In the genomic region with DNA sequence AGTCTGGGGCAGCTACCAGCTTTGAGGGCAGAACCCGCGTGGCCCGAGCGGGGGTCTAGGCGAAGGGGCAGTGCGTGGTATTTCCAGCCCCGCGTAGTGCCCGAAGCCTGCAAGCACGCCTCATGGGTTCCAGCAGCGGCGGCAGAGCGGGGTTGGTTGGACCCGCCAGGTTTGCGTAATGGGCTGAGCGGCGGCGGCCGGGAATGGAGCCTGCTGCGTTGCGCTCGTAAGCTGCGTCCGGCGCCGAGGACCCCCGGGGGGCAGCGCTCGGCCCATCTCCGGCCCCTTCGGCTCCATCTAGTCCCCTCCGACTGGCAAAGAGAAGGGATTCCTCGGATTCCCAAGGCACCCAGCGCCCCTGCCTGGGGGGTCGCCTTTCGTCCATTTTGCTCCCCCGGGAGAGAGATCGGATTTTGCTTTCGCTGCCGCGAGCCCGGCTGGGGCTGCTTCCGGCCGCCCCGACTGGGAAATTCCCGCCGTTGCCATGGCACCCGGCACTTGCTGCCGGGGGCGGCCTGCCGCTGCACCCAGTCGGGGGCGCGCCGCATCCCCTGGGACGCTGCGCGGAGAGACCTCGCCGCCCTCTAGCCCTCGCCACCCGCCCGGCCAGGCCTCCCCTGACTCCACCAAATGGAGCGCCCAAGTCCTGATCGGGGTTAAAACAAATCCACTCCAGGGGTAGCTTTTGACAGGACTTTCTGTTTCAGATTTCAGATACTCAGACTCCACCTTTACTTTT, we compare ENCODE assay signal across 9 cellular contexts. TPM values are rescaled to one million over a fixed set of nuclear protein-coding genes. Genes with fewer than 3 reads are reported as not detected.
DNase-seq lines count a peak whose midpoint lies in the region; ATAC-seq, FAIRE-seq and TF ChIP-seq lines count a peak whose summit lies in the region.
"Not testable (repeated sequence)": the region's sequence is repeated elsewhere in the genome, so short reads cannot be mapped to it uniquely, and the experiment has no call there.
"Had no signal": no experiment of that assay in that cellular context is flagged by ENCODE, and none has a peak within 500 bp of the region (broad histone marks: within the 10 kb centered on the region; RNA-seq: fewer than 3 reads in every experiment).

No MANE protein-coding gene starts in this region.

- TF ChIP-seq CTCF in CD14-positive monocyte (IDR thresholded peaks at IDR 0.05); MCF 10A (IDR thresholded peaks at IDR 0.05; ENCODE audit: unreplicated experiment); pancreas (IDR thresholded peaks at IDR 0.05): not testable (repeated sequence)

- not testable (repeated sequence) for H3K36me3 Mint-ChIP-seq in CD14-positive monocyte; MCF 10A (ENCODE audit: insufficient read depth, unreplicated experiment)

- peak overlapping the region; percentile 7; the same call in 1 of the 2 replicates for H3K4me3 ChIP-seq in Jurkat, Clone E6-1 (ENCODE audit: low read length)
- H3K4me3 ChIP-seq in SK-N-MC, result peak overlapping the region; percentile 74
- H3K4me3 ChIP-seq in iPS DF 6.9 (ENCODE audit: low read length), result peak overlapping the region; percentile 55; the same call in 1 of the 2 replicates
- H3K4me3 ChIP-seq in pancreas, result peak overlapping the region; percentile 24 to 45 (median 36)

- not testable (repeated sequence) for H3K9me3 Mint-ChIP-seq in CD14-positive monocyte; MCF 10A (ENCODE audit: unreplicated experiment)

- H3K27me3 Mint-ChIP-seq in CD14-positive monocyte (ENCODE audit: low read depth in 3 of 3); MCF 10A (ENCODE audit: insufficient read depth, unreplicated experiment): not testable (repeated sequence)

- H3K36me3 ChIP-seq in SK-N-MC (ENCODE audit: insufficient read depth, low read length); iPS DF 6.9 (ENCODE audit: control insufficient read depth, insufficient read depth, low read length); pancreas: not testable (repeated sequence)

- intact Hi-C loops in CD14-positive monocyte (cut with micrococcal nuclease); MCF 10A (cut with micrococcal nuclease); pancreas (cut with DNase I): not testable (repeated sequence)

- H3K4me1 Mint-ChIP-seq in CD14-positive monocyte; MCF 10A (ENCODE audit: insufficient read depth, unreplicated experiment): not testable (repeated sequence)

- BruUV-seq in MCF 10A (replicated peaks; lab: Mats Ljungman, UMichigan), result TSS peak; percentile 66

- not testable (repeated sequence) for FAIRE-seq in pancreas (lab: Jason Lieb, UNC)

- not testable (repeated sequence) for H3K27ac ChIP-seq in SK-N-MC; iPS DF 6.9 (ENCODE audit: low read length)
- H3K27ac ChIP-seq in pancreas, result peak overlapping the region; percentile 38 to 91 (median 76)

- H3K27ac Mint-ChIP-seq in CD14-positive monocyte, result peak overlapping the region; percentile 82 to 92 (median 90)
- peak overlapping the region; percentile 59 for H3K27ac Mint-ChIP-seq in MCF 10A (ENCODE audit: low read depth, unreplicated experiment)

- H3K4me1 ChIP-seq in iPS DF 6.9 (ENCODE audit: control insufficient read depth, insufficient read depth, low read length); pancreas: not testable (repeated sequence)

- DNase-seq in CD14-positive monocyte (ENCODE audit: low spot score) (peak; percentile 58), MCF 10A (ENCODE audit: unreplicated experiment) (peak; percentile 28), pancreas (peak; percentile 32 to 82 (median 60))
- DNase-seq in Jurkat, Clone E6-1 (ENCODE audit: low read depth, low spot score); SK-N-MC (ENCODE audit: low read depth, low spot score); iPS DF 6.9 (ENCODE audit: low read depth, low spot score): not testable (repeated sequence)
- peak; percentile 17 for DNase-seq in activated CD8-positive, alpha-beta memory T cell treated with anti-CD3 and anti-CD28 coated beads, Interleukin-2, amount 50 U/mL, for 1 hour (ENCODE audit: extremely low read depth)
- DNase-seq in stimulated activated CD8-positive, alpha-beta memory T cell treated with anti-CD3 and anti-CD28 coated beads, Interleukin-15, amount 100 ng/mL, for 24 hours (ENCODE audit: low read depth), result peak; percentile 48

- H3K9me3 ChIP-seq in SK-N-MC (ENCODE audit: low read depth, low read length); iPS DF 6.9 (ENCODE audit: control insufficient read depth, insufficient read depth, low read length); pancreas: not testable (repeated sequence)

- WGBS in iPS DF 6.9 (ENCODE audit: insufficient coverage, insufficient read length), result no CpG with 5 or more reads among the region's 65 CpGs
- 0% methylated on average over 21 to 29 of the region's 65 CpGs for whole genome bisulfite sequencing in pancreas, 2 donors

- H3K9ac ChIP-seq in SK-N-MC (ENCODE audit: insufficient read length), result not testable (repeated sequence)

- CTCF ChIA-PET in MCF 10A (lab: Yijun Ruan, JAX), result not testable (repeated sequence)

- H3K4me3 Mint-ChIP-seq in CD14-positive monocyte (peak overlapping the region; percentile 80 to 87), MCF 10A (ENCODE audit: unreplicated experiment) (peak overlapping the region; percentile 75)

- POLR2A ChIA-PET in MCF 10A (lab: Yijun Ruan, JAX), result not testable (repeated sequence)

- not testable (repeated sequence) for ATAC-seq in pancreas

- not testable (repeated sequence) for H3K27me3 ChIP-seq in iPS DF 6.9 (ENCODE audit: control insufficient read depth, insufficient read depth, low read length); pancreas

RNA-seq across cellular contexts. Expression of a gene that starts 24.2 kb away (rescaled TPM):
- polyA plus RNA-seq in CD14-positive monocyte (not detected), pancreas (not detected)
- not detected for polyA plus RNA-seq in Jurkat, Clone E6-1 (2012; ENCODE audit: insufficient read depth, insufficient read length)
- total RNA-seq in MCF 10A (2022) (not detected in 2 replicates), pancreas (not detected)
- total RNA-seq: sigmoid colon had no signal
- polyA plus RNA-seq: sigmoid colon had no signal

Comparison
In these comparisons a context has a peak if more than half of its experiments do, and no peak if none do; other contexts are left out.
1. H3K4me3 ChIP-seq: peak in every context shown above with its lines; median percentile 74 in SK-N-MC; 55 in iPS DF 6.9; 36 in pancreas; 7 in Jurkat, Clone E6-1.